In genomic region chr1:27831568-27832410, GRCh38 we compare ENCODE assay signal across 2 cellular contexts.
TF ChIP-seq lines count a peak whose summit lies in the region.

No MANE protein-coding gene starts in this region.

TF ChIP-seq in SK-N-SH, 30 proteins besides CTCF, POLR2A, EP300 and RAD21 (continued from another document):
- no peak for TF ChIP-seq USF1 (IDR thresholded peaks at IDR 0.05; ENCODE audit: borderline replicate concordance, low read depth)
- no peak for TF ChIP-seq TEAD4 (IDR thresholded peaks at IDR 0.05; ENCODE audit: borderline replicate concordance, insufficient read depth)
- TF ChIP-seq MXI1 (IDR thresholded peaks at IDR 0.05; ENCODE audit: low read depth, low read length), result no peak
- no peak for TF ChIP-seq CHD2 (IDR thresholded peaks at IDR 0.05; ENCODE audit: low read length, partially characterized antibody)
- TF ChIP-seq MAX (IDR thresholded peaks at IDR 0.05; ENCODE audit: low read depth), result no peak
- no peak for TF ChIP-seq RFX5 (IDR thresholded peaks at IDR 0.05; ENCODE audit: low read length)
- no peak for TF ChIP-seq FOXM1 (IDR thresholded peaks at IDR 0.05; ENCODE audit: low read depth)
- no peak for TF ChIP-seq FOSL2 (IDR thresholded peaks at IDR 0.05; ENCODE audit: borderline replicate concordance, low read depth)

TF ChIP-seq in SK-N-SH treated with all-trans-retinoic acid at 6 μM for 48 hours, 23 proteins besides CTCF, POLR2A, EP300 and RAD21 (continued from another document):
- no peak for TF ChIP-seq POU6F1 (CRISPR knock-in tag; IDR thresholded peaks at IDR 0.05; ENCODE audit: borderline replicate concordance, low read depth)
- no peak for TF ChIP-seq ZC3H10 (CRISPR knock-in tag; IDR thresholded peaks at IDR 0.05)
- TF ChIP-seq TCF4 (CRISPR knock-in tag; IDR thresholded peaks at IDR 0.05; ENCODE audit: borderline replicate concordance), result no peak
- TF ChIP-seq TOX (CRISPR knock-in tag; IDR thresholded peaks at IDR 0.05; ENCODE audit: borderline replicate concordance), result no peak
- no peak for TF ChIP-seq ZNF8 (CRISPR knock-in tag; IDR thresholded peaks at IDR 0.05)
- no peak for TF ChIP-seq ESRRG (CRISPR knock-in tag; IDR thresholded peaks at IDR 0.05)
- no peak for TF ChIP-seq CREB5 (CRISPR knock-in tag; IDR thresholded peaks at IDR 0.05; ENCODE audit: low read depth)
- no peak for TF ChIP-seq TSHZ2 (CRISPR knock-in tag; IDR thresholded peaks at IDR 0.05)
- TF ChIP-seq RARB (CRISPR knock-in tag; IDR thresholded peaks at IDR 0.05), result no peak
- TF ChIP-seq CSDC2 (CRISPR knock-in tag; IDR thresholded peaks at IDR 0.05), result no peak
- no peak for TF ChIP-seq ZFP3 (CRISPR knock-in tag; IDR thresholded peaks at IDR 0.05)
TF ChIP-seq in SK-N-SH treated with all-trans-retinoic acid at 6 μM for 48 hours: peak in this region for 0.
